In the genomic region with DNA sequence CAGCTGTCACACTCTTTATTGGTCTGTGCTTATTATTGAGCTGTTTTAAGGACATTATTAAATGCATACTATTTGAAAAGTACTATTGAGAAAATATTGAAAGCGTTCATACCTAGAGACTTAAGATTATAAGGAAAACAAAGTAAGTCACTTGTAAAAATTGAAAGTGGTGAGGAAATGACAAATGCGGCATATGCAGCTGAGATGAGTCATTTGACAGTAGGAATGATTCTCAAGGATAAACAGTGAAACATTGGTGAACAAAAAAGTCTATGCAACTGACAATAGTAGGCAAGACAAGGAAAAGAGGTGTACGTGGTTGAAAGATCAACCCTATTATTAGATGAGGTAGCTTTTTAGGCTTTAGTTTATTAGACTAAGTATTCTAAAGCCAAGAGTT, we compare ENCODE assay signal across 21 cellular contexts.
A peak's percentile ranks its signal among the peaks of the same experiment; 100 is the strongest.
DNase-seq lines count a peak whose midpoint lies in the region; ATAC-seq, FAIRE-seq and TF ChIP-seq lines count a peak whose summit lies in the region.
"Had no signal": no experiment of that assay in that cellular context is flagged by ENCODE, and none has a peak within 500 bp of the region (broad histone marks: within the 10 kb centered on the region; RNA-seq: fewer than 3 reads in every experiment).

No MANE protein-coding gene starts in this region.

- ATAC-seq in PC-3: peak; percentile 43
- ATAC-seq in activated CD8-positive, alpha-beta T cell treated with anti-CD3 and anti-CD28 coated beads for 36 hours: no peak
- ATAC-seq: A549 had no signal

- no peaks in the 10 kb centered on the region for H3K27me3 ChIP-seq in PC-3 (ENCODE audit: low read length)
- H3K27me3 ChIP-seq in bronchial epithelial cell (ENCODE audit: control insufficient read depth, insufficient read depth, low read length): no peaks in the 10 kb centered on the region
- H3K27me3 ChIP-seq in colonic mucosa: no peaks in the 10 kb centered on the region

- CTCF ChIA-PET in PC-3 (lab: Charles Lee): no interaction called here
- CTCF ChIA-PET in activated CD8-positive, alpha-beta T cell treated with anti-CD3 and anti-CD28 coated beads for 36 hours (lab: Charles Lee): interaction anchor here (0.5 to 1.9 kb wide), 3 partner anchors 13 to 96 kb away, joined by 3 to 4 read pairs (median 3); no protein-coding TSS in a partner anchor

- FAIRE-seq in bronchial epithelial cell (lab: Jason Lieb, UNC): no peak
- FAIRE-seq: A549, GM12891 had no signal

- H3K9me2 ChIP-seq in PC-3 (replicated peaks; ENCODE audit: low read length): no peaks in the 10 kb centered on the region

- peaks cover 19% of the 10 kb centered on the region for H3K27me3 Mint-ChIP-seq in activated naive CD8-positive, alpha-beta T cell treated with anti-CD3 and anti-CD28 coated beads for 36 hours
- peaks cover 15% of the 10 kb centered on the region for H3K27me3 Mint-ChIP-seq in activated CD8-positive, alpha-beta T cell treated with anti-CD3 and anti-CD28 coated beads for 36 hours

- H3F3A ChIP-seq in PC-3 (ENCODE audit: low read length, unreplicated experiment): peaks cover 9% of the 10 kb centered on the region

- H3K9ac ChIP-seq in PC-3 (ENCODE audit: low read length) (no peak overlapping the region), colonic mucosa (ENCODE audit: low read depth in 2 of 2, low read length in 2 of 2) (no peak overlapping the region)

- H4K20me1 ChIP-seq in PC-3 (ENCODE audit: low read length): no peaks in the 10 kb centered on the region

- peak; percentile 29 for DNase-seq in EL
- peak; percentile 66 for DNase-seq in PC-3
- DNase-seq in bronchial epithelial cell (ENCODE audit: low read depth): peak; percentile 43
- DNase-seq in kidney tubule cell (ENCODE audit: low spot score): peak; percentile 49
- DNase-seq in activated naive CD8-positive, alpha-beta T cell treated with anti-CD3 and anti-CD28 coated beads for 36 hours: no peak
- no peak for DNase-seq in colonic mucosa
- no peak for DNase-seq in activated CD8-positive, alpha-beta T cell treated with anti-CD3 and anti-CD28 coated beads for 36 hours
- DNase-seq: CD4-positive, alpha-beta T cell; COR-L47; DMS79; GOT3; HCEC 1CT; IMR-90; NCI-H1417; NCI-H187; NCI-H446; NCI-H526; RPMI8226; SHP77 had no signal

- TF ChIP-seq CTCF in PC-3 (conservative IDR thresholded peaks at IDR 0.05; ENCODE audit: low read depth, low read length) (no peak), bronchial epithelial cell (IDR thresholded peaks at IDR 0.05; ENCODE audit: insufficient read depth, low read length, severe bottlenecking) (no peak), colonic mucosa (IDR thresholded peaks at IDR 0.05) (no peak)
- TF ChIP-seq CTCF in activated CD8-positive, alpha-beta T cell treated with anti-CD3 and anti-CD28 coated beads for 36 hours (IDR thresholded peaks at IDR 0.05): no peak

- no peak overlapping the region for H3K27ac Mint-ChIP-seq in activated naive CD8-positive, alpha-beta T cell treated with anti-CD3 and anti-CD28 coated beads for 36 hours
- no peak overlapping the region for H3K27ac Mint-ChIP-seq in activated CD8-positive, alpha-beta T cell treated with anti-CD3 and anti-CD28 coated beads for 36 hours
- H3K27ac Mint-ChIP-seq: CD4-positive, alpha-beta T cell had no signal

- H3K9me3 Mint-ChIP-seq in activated naive CD8-positive, alpha-beta T cell treated with anti-CD3 and anti-CD28 coated beads for 36 hours: peaks cover 2% of the 10 kb centered on the region
- H3K9me3 Mint-ChIP-seq in activated CD8-positive, alpha-beta T cell treated with anti-CD3 and anti-CD28 coated beads for 36 hours: no peaks in the 10 kb centered on the region

- peaks cover 8% of the 10 kb centered on the region for H3K4me1 Mint-ChIP-seq in activated naive CD8-positive, alpha-beta T cell treated with anti-CD3 and anti-CD28 coated beads for 36 hours
- H3K4me1 Mint-ChIP-seq in activated CD8-positive, alpha-beta T cell treated with anti-CD3 and anti-CD28 coated beads for 36 hours (ENCODE audit: low read depth): peaks cover 7% of the 10 kb centered on the region

- intact Hi-C loops in PC-3 (cut with micrococcal nuclease) (loop anchor here (5.0 kb wide), 1 partner anchor 85 kb away; no protein-coding TSS in a partner anchor), colonic mucosa (cut with DNase I) (no loop called here)
- intact Hi-C loops in activated CD8-positive, alpha-beta T cell treated with anti-CD3 and anti-CD28 coated beads for 36 hours (cut with micrococcal nuclease): no loop called here

- H3K27ac ChIP-seq in PC-3 (ENCODE audit: low read length) (no peak overlapping the region), colonic mucosa (no peak overlapping the region)
- H3K27ac ChIP-seq: A549 had no signal

- no peak overlapping the region for H3K4me2 ChIP-seq in PC-3 (ENCODE audit: low read length)
- H3K4me2 ChIP-seq: A549 had no signal

- no peaks in the 10 kb centered on the region for H3K79me2 ChIP-seq in PC-3 (ENCODE audit: low read length)

- H2AFZ ChIP-seq in PC-3 (ENCODE audit: low read length): no peak overlapping the region

- H3K36me3 ChIP-seq in PC-3 (ENCODE audit: low read depth, low read length): no peaks in the 10 kb centered on the region
- no peaks in the 10 kb centered on the region for H3K36me3 ChIP-seq in bronchial epithelial cell (ENCODE audit: control insufficient read depth, insufficient read depth, low read length)
- no peaks in the 10 kb centered on the region for H3K36me3 ChIP-seq in colonic mucosa

- POLR2A ChIA-PET in PC-3 (lab: Charles Lee; ENCODE audit: unreplicated experiment): no interaction called here
- POLR2A ChIA-PET in activated CD8-positive, alpha-beta T cell treated with anti-CD3 and anti-CD28 coated beads for 36 hours (lab: Charles Lee): no interaction called here

- 0 out of 2 replicates have a peak, but pooled peaks cover 8% of the 10 kb centered on the region for H3K9me3 ChIP-seq in PC-3 (ENCODE audit: low read length)
- H3K9me3 ChIP-seq in colonic mucosa: no peaks in the 10 kb centered on the region

- peaks cover 25% of the 10 kb centered on the region for H3K4me1 ChIP-seq in PC-3 (ENCODE audit: insufficient read depth, low read length)
- H3K4me1 ChIP-seq in colonic mucosa: no peaks in the 10 kb centered on the region
- H3K4me1 ChIP-seq: A549 had no signal

- H3K36me3 Mint-ChIP-seq in activated naive CD8-positive, alpha-beta T cell treated with anti-CD3 and anti-CD28 coated beads for 36 hours: peaks cover 3% of the 10 kb centered on the region
- H3K36me3 Mint-ChIP-seq in activated CD8-positive, alpha-beta T cell treated with anti-CD3 and anti-CD28 coated beads for 36 hours (ENCODE audit: low read depth): no peaks in the 10 kb centered on the region

- H3K4me3 ChIP-seq in PC-3 (ENCODE audit: low read length) (no peak overlapping the region), bronchial epithelial cell (ENCODE audit: low read depth, low read length) (no peak overlapping the region), colonic mucosa (no peak overlapping the region)
- H3K4me3 ChIP-seq: A549 had no signal

- no TSS peak for BruUV-seq in PC-3 (replicated peaks; lab: Mats Ljungman, UMichigan)

- H3K4me3 Mint-ChIP-seq in activated naive CD8-positive, alpha-beta T cell treated with anti-CD3 and anti-CD28 coated beads for 36 hours: no peak overlapping the region
- H3K4me3 Mint-ChIP-seq in activated CD8-positive, alpha-beta T cell treated with anti-CD3 and anti-CD28 coated beads for 36 hours: no peak overlapping the region
- H3K4me3 Mint-ChIP-seq: CD4-positive, alpha-beta T cell had no signal

Comparison
In these comparisons a context has a peak if more than half of its experiments do, and no peak if none do; other contexts are left out.
1. DNase-seq: peak in EL (single experiment), PC-3 (single experiment), bronchial epithelial cell (single experiment) and kidney tubule cell (single experiment); none in activated naive CD8-positive, alpha-beta T cell treated with anti-CD3 and anti-CD28 coated beads for 36 hours (single experiment), colonic mucosa (single experiment) and activated CD8-positive, alpha-beta T cell treated with anti-CD3 and anti-CD28 coated beads for 36 hours (single experiment).